17 cellular contexts compared by ENCODE assay signal in the genomic region with DNA sequence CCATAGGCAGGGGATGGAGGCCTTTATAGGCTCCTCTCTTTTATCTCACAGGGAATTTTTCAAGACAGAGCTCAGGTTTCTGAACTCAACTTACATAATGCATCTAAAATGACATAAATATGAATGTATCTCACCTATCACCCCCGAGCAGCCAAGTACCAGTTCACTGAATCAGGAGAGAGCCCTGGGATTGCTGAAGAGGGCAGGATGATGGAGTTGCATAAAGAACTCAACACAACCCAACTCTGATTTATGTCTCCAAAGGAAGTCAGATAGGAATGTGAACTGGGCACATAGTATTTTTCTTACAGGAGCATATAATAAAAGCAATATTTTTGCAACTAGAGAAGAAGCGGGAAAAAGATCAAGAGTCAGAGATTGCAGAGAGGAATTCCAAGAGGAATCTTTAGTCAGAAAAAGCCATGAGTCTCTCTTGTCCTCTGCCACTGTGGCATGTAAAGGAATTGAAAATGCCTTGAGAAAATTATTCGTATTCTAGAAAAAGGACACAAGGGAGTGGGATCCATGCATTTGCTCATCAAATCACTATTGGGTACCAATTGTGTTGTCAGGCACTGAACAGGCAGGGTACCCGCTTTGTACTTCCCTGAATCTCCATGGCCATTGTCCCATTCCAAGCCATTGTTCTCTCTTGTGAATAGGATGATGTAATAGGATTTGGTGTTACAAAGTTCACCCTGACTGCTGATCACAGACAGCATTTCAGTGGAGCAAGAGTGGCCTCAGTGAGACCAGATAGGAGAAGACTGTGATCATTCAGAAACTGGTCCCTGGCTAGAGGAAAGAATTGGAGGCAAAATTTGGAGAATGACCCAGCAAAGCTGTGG. TPM values are rescaled to one million over a fixed set of nuclear protein-coding genes. Genes with fewer than 3 reads are reported as not detected.
A peak's percentile ranks its signal among the peaks of the same experiment; 100 is the strongest.
DNase-seq lines count a peak whose midpoint lies in the region; ATAC-seq, FAIRE-seq and TF ChIP-seq lines count a peak whose summit lies in the region.
"Had no signal": no experiment of that assay in that cellular context is flagged by ENCODE, and none has a peak within 500 bp of the region (broad histone marks: within the 10 kb centered on the region; RNA-seq: fewer than 3 reads in every experiment).

No MANE protein-coding gene starts in this region.

- no peak overlapping the region for H3K27ac Mint-ChIP-seq in type B pancreatic cell
- H3K27ac Mint-ChIP-seq: activated CD8-positive, alpha-beta T cell treated with anti-CD3 and anti-CD28 coated beads, Interleukin-2, amount 10 ng/mL, durations not matched to agents 7 days and 5 days had no signal

- peaks cover 0 to 12% (median 0%) of the 10 kb centered on the region in 4 donors for H3K4me1 ChIP-seq in Peyer's patch

- TF ChIP-seq CTCF in type B pancreatic cell (conservative IDR thresholded peaks at IDR 0.05) (no peak), Peyer's patch (IDR thresholded peaks at IDR 0.05) (no peak)

- ATAC-seq in left cardiac atrium (peak; percentile 16 to 38), Right ventricle myocardium inferior (no peak)
- ATAC-seq: activated CD8-positive, alpha-beta T cell treated with anti-CD3 and anti-CD28 coated beads, Interleukin-2, amount 10 ng/mL, durations not matched to agents 7 days and 5 days had no signal

- H3K4me3 ChIP-seq in Peyer's patch = no peak overlapping the region
- H3K4me3 ChIP-seq: uterus had no signal

- H3K36me3 Mint-ChIP-seq in type B pancreatic cell = peaks cover 15% of the 10 kb centered on the region

- H3K4me1 Mint-ChIP-seq in type B pancreatic cell (ENCODE audit: unreplicated experiment) = peaks cover 36% of the 10 kb centered on the region

- H3K27ac ChIP-seq in Peyer's patch = no peak overlapping the region
- H3K27ac ChIP-seq: KMS-11, uterus had no signal

- intact Hi-C loops in left cardiac atrium (cut with DNase I) = no loop called here
- intact Hi-C loops in Right ventricle myocardium inferior (cut with DNase I) = no loop called here

- no peaks in the 10 kb centered on the region for H3K9me3 ChIP-seq in Peyer's patch
- H3K9me3 ChIP-seq: uterus had no signal

- H3K4me3 Mint-ChIP-seq in type B pancreatic cell = peak overlapping the region; percentile 66
- H3K4me3 Mint-ChIP-seq: activated CD8-positive, alpha-beta T cell treated with anti-CD3 and anti-CD28 coated beads, Interleukin-2, amount 10 ng/mL, durations not matched to agents 7 days and 5 days had no signal

- no peaks in the 10 kb centered on the region for H3K27me3 Mint-ChIP-seq in type B pancreatic cell

- no peaks in the 10 kb centered on the region for H3K36me3 ChIP-seq in Peyer's patch
- H3K36me3 ChIP-seq: uterus had no signal

- H3K9me3 Mint-ChIP-seq in type B pancreatic cell = peaks cover 4% of the 10 kb centered on the region

- DNase-seq in left cardiac atrium (no peak), Right ventricle myocardium inferior (ENCODE audit: missing footprints) (no peak), frontal cortex (ENCODE audit: low spot score in 2 of 2) (peak; percentile 26 to 27), midbrain (lab: John Stamatoyannopoulos, UW) (peak; percentile 58), type B pancreatic cell (ENCODE audit: extremely low spot score, unreplicated experiment) (no peak), kidney glomerular epithelial cell (lab: John Stamatoyannopoulos, UW) (no peak), Peyer's patch (no peak)
- DNase-seq in activated CD8-positive, alpha-beta memory T cell treated with anti-CD3 and anti-CD28 coated beads for 24 hours = no peak
- DNase-seq: activated CD8-positive, alpha-beta T cell treated with anti-CD3 and anti-CD28 coated beads, Interleukin-2, amount 10 ng/mL, durations not matched to agents 7 days and 5 days; DND-41; NCI-H1105 treated with DMSO at 0.1 percent for 48 hours; NCI-H82; stimulated activated naive CD4-positive, alpha-beta T cell; uterus had no signal

- H3K27me3 ChIP-seq in Peyer's patch = no peaks in the 10 kb centered on the region
- H3K27me3 ChIP-seq: uterus had no signal

- TF ChIP-seq POLR2A in Peyer's patch (IDR thresholded peaks at IDR 0.05) = no peak

- FAIRE-seq in frontal cortex (lab: Jason Lieb, UNC) = no peak
- FAIRE-seq: A204.1, islet of Langerhans had no signal

RNA-seq across cellular contexts. Expression of gene RIN2, which starts 16.3 kb away (rescaled TPM):
- total RNA-seq in left cardiac atrium (10 to 100 TPM; 43.9 to 50.1 TPM), Right ventricle myocardium inferior (54.5 TPM), frontal cortex (9.0 TPM), type B pancreatic cell (ENCODE audit: low replicate concordance) (44.8 and 46.8 TPM in 2 replicates), Peyer's patch (100 to 1,000 TPM in 3 of 4 donors, 10 to 100 TPM in 1; 65.2 to 181 (median 149) TPM)
- total RNA-seq: activated CD8-positive, alpha-beta T cell treated with anti-CD3 and anti-CD28 coated beads, Interleukin-2, amount 10 ng/mL, durations not matched to agents 7 days and 5 days had no signal

Comparison
In these comparisons a context has a peak if more than half of its experiments do, and no peak if none do; other contexts are left out.
1. DNase-seq: peak in frontal cortex (2 of 2) and midbrain (single experiment); none in left cardiac atrium (single experiment), Right ventricle myocardium inferior (single experiment), type B pancreatic cell (single experiment), activated CD8-positive, alpha-beta memory T cell treated with anti-CD3 and anti-CD28 coated beads for 24 hours (single experiment), kidney glomerular epithelial cell (single experiment) and Peyer's patch (0 of 3).